In genomic region chr16:27639588-27640276, GRCh38 we compare ENCODE assay signal across 8 cellular contexts.
DNase-seq lines count a peak whose midpoint lies in the region; ATAC-seq and TF ChIP-seq lines count a peak whose summit lies in the region.

No MANE protein-coding gene starts in this region.

- TF ChIP-seq POLR2A in HCT116 (IDR thresholded peaks at IDR 0.05; ENCODE audit: borderline replicate concordance, extremely low read depth, insufficient read depth, insufficient read length): no peak

- BruUV-seq in HCT116 (replicated peaks; lab: Mats Ljungman, UMichigan): no TSS peak

- RAD21 ChIA-PET in HCT116 (lab: Charles Lee; ENCODE audit: low non-redundant PET in 1 of 2, low total read pairs in 2 of 2, uncharacterized antibody in 2 of 2, unreplicated experiment in 2 of 2): interaction anchor here (0.6 to 1.7 kb wide), 5 partner anchors 21 to 228 kb away, joined by 3 to 9 read pairs (median 3); no protein-coding TSS in a partner anchor

- TF ChIP-seq RAD21 in HCT116 (IDR thresholded peaks at IDR 0.05; ENCODE audit: low read depth): peak; percentile 67

- H3K4me3 ChIP-seq in HCT116 (replicated peaks in 1 of 2; ENCODE audit: low read depth in 1 of 2, low read length in 2 of 2): no peak overlapping the region
- no peak overlapping the region for H3K4me3 ChIP-seq in skin epidermis

- POLR2A ChIA-PET in HCT116 (lab: Charles Lee): no interaction called here

- H3K27me3 ChIP-seq in HCT116 (ENCODE audit: insufficient read depth, low read length): no peaks in the 10 kb centered on the region

- intact Hi-C loops in HCT116 (cut with micrococcal nuclease): loop anchor here (2.0 to 5.0 kb wide), 2 partner anchors 227 to 433 kb away; no protein-coding TSS in a partner anchor

- H2AFZ ChIP-seq in HCT116 (ENCODE audit: low read depth, low read length, poor library complexity, severe bottlenecking): no peak overlapping the region

- H3K4me2 ChIP-seq in HCT116 (ENCODE audit: low read length): peak overlapping the region; percentile 15; the same call in 1 of the 2 replicates

- H3K4me1 ChIP-seq in HCT116 (ENCODE audit: control insufficient read depth in 1 of 2, insufficient read depth in 2 of 2, low read length in 2 of 2): peaks cover 0 to 6% of the 10 kb centered on the region in 2 experiments; a peak in 1 of 4 replicates

- no peaks in the 10 kb centered on the region for H3K79me2 ChIP-seq in HCT116 (ENCODE audit: insufficient read depth, low read length)

- H4K20me1 ChIP-seq in HCT116 (ENCODE audit: insufficient read depth): no peaks in the 10 kb centered on the region

- TF ChIP-seq CTCF in HCT116 (IDR thresholded peaks at IDR 0.05 in 2 of 3, conservative IDR thresholded peaks at IDR 0.05 in 1 of 3; ENCODE audit: borderline replicate concordance in 1 of 3, insufficient read depth in 1 of 3, low read depth in 2 of 3, low read length in 2 of 3): peak; percentile 47 to 84 (median 75); a peak in 5 of 6 replicates

- H3K27ac ChIP-seq in HCT116 (ENCODE audit: low read depth, low read length) (no peak overlapping the region), skin epidermis (peak overlapping the region in 17 of 21 experiments; percentile 3 to 84 (median 68))

- DNase-seq in NCI-H748 (lab: John Stamatoyannopoulos, UW; ENCODE audit: unreplicated experiment): peak; percentile 23
- no peak for DNase-seq in NCI-H748 treated with DMSO at 0.1 percent for 48 hours (lab: John Stamatoyannopoulos, UW)
- peak; percentile 21 for DNase-seq in HCT116 (ENCODE audit: low read depth, low spot score)
- DNase-seq in NCI-H460 (ENCODE audit: extremely low read depth, low read depth): peak; percentile 28
- peak in 36 of 58 donors; percentile 2 to 67 (median 23) for DNase-seq in anterior cingulate cortex (lab: John Stamatoyannopoulos, UW)
- DNase-seq in hippocampal formation (lab: John Stamatoyannopoulos, UW): peak; percentile 4 to 22
- DNase-seq in T1000 (lab: John Stamatoyannopoulos, UW): no peak

- no peak overlapping the region for H3K9ac ChIP-seq in HCT116 (ENCODE audit: low read length)

- no peaks in the 10 kb centered on the region; a peak in 1 of 4 replicates for H3K36me3 ChIP-seq in HCT116 (ENCODE audit: control insufficient read depth in 1 of 2, insufficient read depth in 2 of 2, low read length in 2 of 2)

- peak; percentile 90 for ATAC-seq in HCT116

- H3K9me2 ChIP-seq in HCT116 (ENCODE audit: insufficient read depth): no peaks in the 10 kb centered on the region

- H3K9me3 ChIP-seq in HCT116 (ENCODE audit: control insufficient read depth in 1 of 2, insufficient read depth in 1 of 2, low read depth in 1 of 2, low read length in 2 of 2): no peaks in the 10 kb centered on the region

- CTCF ChIA-PET in HCT116 (lab: Charles Lee): interaction anchor here (0.5 to 5.3 kb wide), 9 partner anchors 10 to 439 kb away, joined by 3 to 36 read pairs (median 5); no protein-coding TSS in a partner anchor

TF ChIP-seq in HCT116, 20 proteins besides CTCF, POLR2A, EP300 and RAD21:
- TF ChIP-seq SRF (IDR thresholded peaks at IDR 0.05; ENCODE audit: low read depth): no peak
- TF ChIP-seq ZNF274 (IDR thresholded peaks at IDR 0.05; ENCODE audit: low read depth, low read length): no peak
- no peak for TF ChIP-seq CBX3 (IDR thresholded peaks at IDR 0.05; ENCODE audit: low read depth)
- TF ChIP-seq MAX (IDR thresholded peaks at IDR 0.05): no peak
- TF ChIP-seq EGR1 (IDR thresholded peaks at IDR 0.05; ENCODE audit: low read depth): 0 out of 2 replicates have a peak, but pooled peaks have one; percentile 6
- TF ChIP-seq SP1 (IDR thresholded peaks at IDR 0.05; ENCODE audit: low read depth): no peak
- TF ChIP-seq ELF1 (IDR thresholded peaks at IDR 0.05; ENCODE audit: borderline replicate concordance, low read depth): no peak

Comparison
In these comparisons a context has a peak if more than half of its experiments do, and no peak if none do; other contexts are left out.
1. DNase-seq: peak in NCI-H748 (single experiment), HCT116 (single experiment), NCI-H460 (single experiment), anterior cingulate cortex (36 of 58) and hippocampal formation (2 of 2); none in NCI-H748 treated with DMSO at 0.1 percent for 48 hours (single experiment) and T1000 (single experiment).